Comparison of ENCODE assay signal across 4 cellular contexts in genomic region chr18:23675236-23675635, GRCh38. TPM values are rescaled to one million over a fixed set of nuclear protein-coding genes. Genes with fewer than 3 reads are reported as not detected.
"Had no signal": no experiment of that assay in that cellular context is flagged by ENCODE, and none has a peak within 500 bp of the region (broad histone marks: within the 10 kb centered on the region; RNA-seq: fewer than 3 reads in every experiment).

No MANE protein-coding gene starts in this region.

- H3K4me3 ChIP-seq: GM12878 had no signal

- DNase-seq: GDM1, GF-D8 had no signal

- ATAC-seq: GM12878 had no signal

RNA-seq across cellular contexts. Expression of gene ANKRD29, which starts 12.5 kb away (rescaled TPM):
- total RNA-seq: G401 had no signal
